ENCODE assay signal across 16 cellular contexts in the genomic region with DNA sequence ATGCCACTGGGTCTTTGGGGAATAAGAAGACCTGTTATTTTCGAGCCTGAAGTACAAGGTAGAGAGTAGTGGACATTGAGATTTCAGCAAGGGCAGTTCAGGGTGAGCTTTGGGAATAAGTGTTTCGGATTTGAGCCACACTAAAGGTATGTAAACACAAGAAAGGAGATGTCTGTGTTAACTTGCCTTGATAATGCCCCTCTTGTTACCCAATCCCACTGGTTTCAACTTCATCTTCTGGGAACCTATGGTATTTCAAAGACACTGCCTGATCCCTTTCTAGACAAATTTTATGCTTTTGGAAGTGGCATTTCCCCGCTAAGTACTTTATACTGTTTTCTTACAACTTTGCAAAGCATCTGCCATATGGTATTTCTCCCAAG.
DNase-seq lines count a peak whose midpoint lies in the region; ATAC-seq and TF ChIP-seq lines count a peak whose summit lies in the region.
"Had no signal": no experiment of that assay in that cellular context is flagged by ENCODE, and none has a peak within 500 bp of the region (broad histone marks: within the 10 kb centered on the region; RNA-seq: fewer than 3 reads in every experiment).

No MANE protein-coding gene starts in this region.

- no peak overlapping the region for H3K4me3 ChIP-seq in IMR-90 (ENCODE audit: insufficient read depth, low read depth, low read length)
- H3K4me3 ChIP-seq in epithelial cell of esophagus (ENCODE audit: low read length), result no peak overlapping the region
- H3K4me3 ChIP-seq: right lobe of liver had no signal

- no peaks in the 10 kb centered on the region for H3K79me1 ChIP-seq in IMR-90 (ENCODE audit: low read depth in 1 of 2, low read length in 2 of 2)

- TF ChIP-seq RAD21 in IMR-90 (IDR thresholded peaks at IDR 0.05; ENCODE audit: low read length), result no peak

- TF ChIP-seq CTCF in IMR-90 (conservative IDR thresholded peaks at IDR 0.05; ENCODE audit: low read depth, low read length) (no peak), epithelial cell of esophagus (IDR thresholded peaks at IDR 0.05; ENCODE audit: insufficient read depth, low read depth, low read length, missing control alignments) (no peak)

- in situ Hi-C loops in IMR-90 (cut with MboI; ENCODE audit: low sequenced_read_pairs), result no loop called here

- no peak overlapping the region for H2AFZ ChIP-seq in IMR-90 (replicated peaks; ENCODE audit: low read length, poor library complexity)

- H3K4ac ChIP-seq in IMR-90 (ENCODE audit: low read depth, low read length), result no peak overlapping the region

- dilution Hi-C loops in IMR-90 (cut with HindIII; ENCODE audit: low sequenced_read_pairs, unreplicated experiment), result no loop called here

- POLR2A ChIA-PET in IMR-90 (lab: Charles Lee; ENCODE audit: unreplicated experiment), result interaction anchor here (0.5 kb wide), 1 partner anchor 12 kb away, joined by 5 read pairs; no protein-coding TSS in a partner anchor

- H2BK20ac ChIP-seq in IMR-90 (ENCODE audit: low read depth, low read length), result no peak overlapping the region

- no peak overlapping the region for H2BK120ac ChIP-seq in IMR-90 (ENCODE audit: low read depth, low read length)

- H3K4me1 ChIP-seq in IMR-90 (ENCODE audit: control insufficient read depth, insufficient read depth, low read length), result peaks cover 4% of the 10 kb centered on the region; the same call in 1 of the 2 replicates
- H3K4me1 ChIP-seq: foreskin keratinocyte, right lobe of liver had no signal

- TF ChIP-seq POLR2A in IMR-90 (IDR thresholded peaks at IDR 0.05; ENCODE audit: low read depth, low read length), result no peak

- H3K18ac ChIP-seq in IMR-90 (ENCODE audit: low read depth, low read length), result no peak overlapping the region

- DNase-seq in NCI-H82 (lab: John Stamatoyannopoulos, UW), result peak; percentile 35
- no peak for DNase-seq in NCI-H82 treated with DMSO at 0.1 percent for 48 hours (lab: John Stamatoyannopoulos, UW; ENCODE audit: unreplicated experiment)
- peak; percentile 12 for DNase-seq in IMR-90
- peak; percentile 18 for DNase-seq in epithelial cell of esophagus (ENCODE audit: low read depth)
- peak; percentile 15 for DNase-seq in retina
- DNase-seq in NCI-H1930 (lab: John Stamatoyannopoulos, UW), result no peak
- no peak for DNase-seq in foreskin melanocyte
- no peak for DNase-seq in stimulated activated CD4-positive, alpha-beta T cell treated with anti-CD3 and anti-CD28 coated beads, Interleukin-4, amount 100 ng/mL, for 4 hours
- DNase-seq: activated CD4-positive, alpha-beta T cell treated with anti-CD3 and anti-CD28 coated beads, Interleukin-2, amount 50 U/mL, for 48 hours; COR-L47; foreskin keratinocyte; GOT3; NCI-H1436 treated with DMSO at 0.1 percent for 48 hours; NCI-H510A treated with DMSO at 0.1 percent for 48 hours had no signal

- no CpG with 5 or more reads among the region's 3 CpGs for WGBS in IMR-90 (ENCODE audit: extremely low coverage in 2 of 2, insufficient read length in 1 of 2), 2 experiments

- H2BK5ac ChIP-seq in IMR-90 (ENCODE audit: low read depth, low read length, poor library complexity, severe bottlenecking), result no peak overlapping the region

- no peak overlapping the region for H4K5ac ChIP-seq in IMR-90 (ENCODE audit: low read depth, low read length)

- H3K56ac ChIP-seq in IMR-90 (ENCODE audit: extremely low read depth, insufficient read depth, low read length), result no peak overlapping the region

- no TSS peak for BruUV-seq in IMR-90 (replicated peaks; lab: Mats Ljungman, UMichigan)

- peaks cover 4% of the 10 kb centered on the region for H3K27me3 ChIP-seq in IMR-90 (ENCODE audit: control insufficient read depth, insufficient read depth, low read length)
- H3K27me3 ChIP-seq: foreskin keratinocyte, right lobe of liver had no signal

- H3K36me3 ChIP-seq in IMR-90 (ENCODE audit: control insufficient read depth, insufficient read depth, low read length), result no peaks in the 10 kb centered on the region
- H3K36me3 ChIP-seq: right lobe of liver had no signal

- peak overlapping the region; percentile 56 for H3K4me2 ChIP-seq in IMR-90 (ENCODE audit: low read depth, low read length)

- H4K8ac ChIP-seq in IMR-90 (ENCODE audit: low read depth in 2 of 2, low read length in 2 of 2), result no peak overlapping the region

- peak; percentile 15 for ATAC-seq in IMR-90 (ENCODE audit: low read depth)
- ATAC-seq: foreskin keratinocyte had no signal

- H3K9me3 ChIP-seq in IMR-90 (ENCODE audit: control insufficient read depth, insufficient read depth, low read length), result no peaks in the 10 kb centered on the region
- H3K9me3 ChIP-seq: right lobe of liver had no signal

- intact Hi-C loops in IMR-90 (cut with micrococcal nuclease), result no loop called here

- H3K27ac ChIP-seq in IMR-90 (ENCODE audit: insufficient read depth, low read length), result peak overlapping the region; percentile 30; the same call in 1 of the 2 replicates
- H3K27ac ChIP-seq: 22Rv1, foreskin keratinocyte had no signal

- no peak overlapping the region for H2AK5ac ChIP-seq in IMR-90 (ENCODE audit: low read depth, low read length)

- no peaks in the 10 kb centered on the region for H3K9me1 ChIP-seq in IMR-90 (ENCODE audit: insufficient read depth, low read length)

- CTCF ChIA-PET in IMR-90 (lab: Yijun Ruan, JAX), result no interaction called here

- H3K23ac ChIP-seq in IMR-90 (ENCODE audit: low read depth, low read length), result no peak overlapping the region

- no peaks in the 10 kb centered on the region for H4K20me1 ChIP-seq in IMR-90 (ENCODE audit: insufficient read depth, low read length)

- H2AK9ac ChIP-seq in IMR-90 (replicated peaks; ENCODE audit: low read depth, low read length, poor library complexity), result no peak overlapping the region

- H4K91ac ChIP-seq in IMR-90 (ENCODE audit: insufficient read depth, low read depth, low read length), result no peak overlapping the region

- H3K9ac ChIP-seq in IMR-90 (ENCODE audit: low read depth, low read length), result no peak overlapping the region

- no peak overlapping the region for H3K14ac ChIP-seq in IMR-90 (replicated peaks; ENCODE audit: low read depth, low read length)

- no peak overlapping the region for H2BK15ac ChIP-seq in IMR-90 (ENCODE audit: low read depth, low read length)

TF ChIP-seq in IMR-90, 13 proteins besides CTCF, POLR2A, EP300 and RAD21:
- no peak for TF ChIP-seq CHD1 (IDR thresholded peaks at IDR 0.05; ENCODE audit: low read depth, low read length)

Comparison
In these comparisons a context has a peak if more than half of its experiments do, and no peak if none do; other contexts are left out.
1. DNase-seq: peak in NCI-H82 (single experiment), IMR-90 (single experiment), epithelial cell of esophagus (single experiment) and retina (single experiment); none in NCI-H82 treated with DMSO at 0.1 percent for 48 hours (single experiment), NCI-H1930 (0 of 2), foreskin melanocyte (single experiment) and stimulated activated CD4-positive, alpha-beta T cell treated with anti-CD3 and anti-CD28 coated beads, Interleukin-4, amount 100 ng/mL, for 4 hours (0 of 2).